In the genomic region with DNA sequence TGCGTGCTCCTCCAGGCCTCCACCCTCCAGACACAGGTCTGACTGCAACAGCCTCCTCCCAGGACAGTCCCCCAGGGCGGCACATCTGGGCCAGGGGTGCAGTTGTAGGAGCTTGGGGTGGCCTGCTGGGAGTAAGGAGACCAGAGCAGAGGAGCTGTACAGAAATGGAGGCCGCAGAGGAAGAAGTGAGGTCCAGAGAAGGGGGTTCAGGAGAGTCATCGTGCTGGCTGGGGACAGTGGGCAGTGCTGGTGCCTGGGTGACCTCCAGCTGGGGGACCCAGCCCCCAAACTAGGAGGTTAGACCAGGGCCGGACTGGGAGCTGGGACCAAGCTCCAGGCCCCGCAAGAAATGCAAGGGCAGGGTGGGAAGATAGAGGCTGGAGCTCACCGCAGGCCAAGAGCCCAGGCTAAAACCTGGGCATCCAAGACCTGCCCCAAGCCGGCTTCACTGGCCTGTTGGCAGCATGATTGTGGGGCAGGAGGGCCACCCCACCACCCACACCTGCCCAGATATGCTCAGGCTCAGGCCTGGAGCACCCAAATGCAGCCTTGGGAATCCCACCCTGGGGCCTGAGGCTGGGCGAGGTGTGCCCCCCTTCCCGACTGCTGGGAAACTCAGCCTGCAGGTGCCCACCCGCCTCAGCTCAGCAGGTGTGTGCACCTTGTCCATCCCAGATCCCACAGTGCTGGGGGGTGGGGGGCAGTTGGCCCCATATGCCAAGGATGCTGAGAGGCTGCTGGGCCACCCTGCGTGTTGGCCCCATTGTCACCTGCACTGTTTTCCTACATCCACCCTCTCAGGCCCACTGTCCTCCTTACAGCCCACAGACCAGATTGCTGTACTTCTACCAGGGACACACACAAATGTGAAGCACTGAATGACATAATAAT, we compare ENCODE assay signal across 1 cellular context.
TF ChIP-seq lines count a peak whose summit lies in the region.

No MANE protein-coding gene starts in this region.

TF ChIP-seq in HepG2, 621 proteins besides CTCF, POLR2A, EP300 and RAD21:
- TF ChIP-seq ZNF841 (CRISPR knock-in tag; IDR thresholded peaks at IDR 0.05; ENCODE audit: borderline replicate concordance) (no peak), CHD2 (IDR thresholded peaks at IDR 0.05; ENCODE audit: low read depth, low read length) (no peak), SP1 (IDR thresholded peaks at IDR 0.05) (no peak), SP1 (CRISPR knock-in tag; IDR thresholded peaks at IDR 0.05) (no peak), ZNF780A (CRISPR knock-in tag; IDR thresholded peaks at IDR 0.05) (no peak), ATAD3A (CRISPR knock-in tag; IDR thresholded peaks at IDR 0.05) (no peak), MXD3 (CRISPR knock-in tag; IDR thresholded peaks at IDR 0.05) (no peak), TEAD3 (CRISPR knock-in tag; optimal IDR thresholded peaks at IDR 0.05; ENCODE audit: borderline replicate concordance) (no peak)
- TF ChIP-seq, protein P1, sequence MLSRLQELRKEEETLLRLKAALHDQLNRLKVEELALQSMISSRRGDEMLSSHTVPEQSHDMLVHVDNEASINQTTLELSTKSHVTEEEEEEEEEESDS (CRISPR knock-in tag; IDR thresholded peaks at IDR 0.05; ENCODE audit: borderline replicate concordance) = no peak
